In genomic region chr2:112031916-112032582, GRCh38 we compare ENCODE assay signal across 11 cellular contexts. TPM values are rescaled to one million over a fixed set of nuclear protein-coding genes. Genes with fewer than 3 reads are reported as not detected.
DNase-seq lines count a peak whose midpoint lies in the region; TF ChIP-seq lines count a peak whose summit lies in the region.
"Had no signal": no experiment of that assay in that cellular context is flagged by ENCODE, and none has a peak within 500 bp of the region (broad histone marks: within the 10 kb centered on the region; RNA-seq: fewer than 3 reads in every experiment).

No MANE protein-coding gene starts in this region.

- BruUV-seq in Caco-2 (replicated peaks; lab: Mats Ljungman, UMichigan), result no TSS peak

- DNase-seq in SIG-M5 treated with dmso at 0.1 percent for 504 hours (lab: John Stamatoyannopoulos, UW; ENCODE audit: unreplicated experiment) (peak; percentile 32), SIG-M5 (lab: John Stamatoyannopoulos, UW) (no peak), choroid plexus epithelial cell (ENCODE audit: low read depth) (peak; percentile 19), lung microvascular endothelial cell (ENCODE audit: low read depth in 2 of 2) (peak; percentile 20 to 70), vagina (ENCODE audit: extremely low spot score in 2 of 2) (no peak), Caco-2 (no peak), NCI-H1694 treated with DMSO at 0.1 percent for 48 hours (lab: John Stamatoyannopoulos, UW) (no peak), Kasumi-1 (lab: John Stamatoyannopoulos, UW) (no peak)
- DNase-seq: activated naive CD4-positive, alpha-beta T cell; naive B cell had no signal

- no peak overlapping the region for H3K27ac Mint-ChIP-seq in Caco-2 (ENCODE audit: unreplicated experiment)
- H3K27ac Mint-ChIP-seq: B cell had no signal

- TF ChIP-seq POLR2A in vagina (IDR thresholded peaks at IDR 0.05), result no peak

- peak overlapping the region; percentile 53 for H3K27ac ChIP-seq in vagina

- TF ChIP-seq CTCF in choroid plexus epithelial cell (conservative IDR thresholded peaks at IDR 0.05; ENCODE audit: low read depth, low read length) (no peak), vagina (IDR thresholded peaks at IDR 0.05) (no peak), Caco-2 (IDR thresholded peaks at IDR 0.05; ENCODE audit: insufficient read depth in 1 of 2, low read depth in 1 of 2, low read length in 1 of 2, severe bottlenecking in 1 of 2, unreplicated experiment in 1 of 2) (no peak)

- CTCF ChIA-PET in Caco-2 (lab: Charles Lee), result no interaction called here

- H3K4me1 ChIP-seq in vagina (peaks cover 31% of the 10 kb centered on the region), Caco-2 (no peaks in the 10 kb centered on the region)

- no peak overlapping the region for H3K4me3 ChIP-seq in choroid plexus epithelial cell (ENCODE audit: low read depth, low read length)
- H3K4me3 ChIP-seq in vagina, result no peak overlapping the region
- no peak overlapping the region for H3K4me3 ChIP-seq in Caco-2 (ENCODE audit: low read depth, low read length)

- intact Hi-C loops in vagina (cut with DNase I) (no loop called here), Caco-2 (cut with micrococcal nuclease; ENCODE audit: unreplicated experiment) (no loop called here)

- peaks cover 32% of the 10 kb centered on the region for H3K36me3 Mint-ChIP-seq in Caco-2 (ENCODE audit: insufficient read depth, unreplicated experiment)
- H3K36me3 Mint-ChIP-seq: naive B cell had no signal

- POLR2A ChIA-PET in Caco-2 (lab: Charles Lee), result no interaction called here

- H3K27me3 ChIP-seq in vagina, result no peaks in the 10 kb centered on the region
- no peaks in the 10 kb centered on the region for H3K27me3 ChIP-seq in Caco-2 (replicated peaks; ENCODE audit: control insufficient read depth, insufficient read depth, low read length)

- H3K9me3 ChIP-seq in vagina (no peaks in the 10 kb centered on the region), Caco-2 (no peaks in the 10 kb centered on the region)

- H3K4me3 Mint-ChIP-seq in Caco-2 (ENCODE audit: unreplicated experiment), result no peak overlapping the region
- H3K4me3 Mint-ChIP-seq: B cell, naive B cell had no signal

- H3K4me1 Mint-ChIP-seq in Caco-2 (ENCODE audit: low read depth, unreplicated experiment), result no peaks in the 10 kb centered on the region
- H3K4me1 Mint-ChIP-seq: B cell, naive B cell had no signal

- no peaks in the 10 kb centered on the region for H3K27me3 Mint-ChIP-seq in Caco-2 (ENCODE audit: insufficient read depth, unreplicated experiment)

- H3K9me3 Mint-ChIP-seq in Caco-2 (ENCODE audit: unreplicated experiment), result peaks cover under 1% of the 10 kb centered on the region

- no peaks in the 10 kb centered on the region for H3K36me3 ChIP-seq in vagina
- H3K36me3 ChIP-seq in Caco-2 (ENCODE audit: control insufficient read depth, insufficient read depth, low read length), result peaks cover 2% of the 10 kb centered on the region; the same call in 1 of the 2 replicates

RNA-seq across cellular contexts. Expression of gene TMEM87B, which starts 23.0 kb away (rescaled TPM):
- total RNA-seq in lung microvascular endothelial cell (24.2 and 32.3 TPM in 2 replicates), vagina (18.9 TPM), Caco-2 (2022) (16.3 and 17.1 TPM in 2 replicates)

Comparison
In these comparisons a context has a peak if more than half of its experiments do, and no peak if none do; other contexts are left out.
1. DNase-seq: peak in SIG-M5 treated with dmso at 0.1 percent for 504 hours (single experiment), choroid plexus epithelial cell (single experiment) and lung microvascular endothelial cell (2 of 2); none in SIG-M5 (single experiment), vagina (0 of 2), Caco-2 (0 of 2), NCI-H1694 treated with DMSO at 0.1 percent for 48 hours (single experiment) and Kasumi-1 (0 of 2).